In genomic region chr22:23674886-23675501, GRCh38 we compare ENCODE assay signal across 6 cellular contexts. TPM values are rescaled to one million over a fixed set of nuclear protein-coding genes. Genes with fewer than 3 reads are reported as not detected.
"Had no signal": no experiment of that assay in that cellular context is flagged by ENCODE, and none has a peak within 500 bp of the region (broad histone marks: within the 10 kb centered on the region; RNA-seq: fewer than 3 reads in every experiment).

No MANE protein-coding gene starts in this region.

RNA-seq across cellular contexts. Expression of gene RGL4, which starts 15.8 kb away (rescaled TPM):
- total RNA-seq: endothelial cell of umbilical vein, fibroblast of lung, fibroblast of villous mesenchyme, kidney epithelial cell, vagina had no signal
- polyA plus RNA-seq: endothelial cell of umbilical vein, fibroblast of lung had no signal

RNA-seq across cellular contexts. Expression of gene DRICH1, which starts 42.9 kb away (rescaled TPM):
- total RNA-seq: endothelial cell of umbilical vein, fibroblast of lung, kidney epithelial cell, vagina had no signal
- polyA plus RNA-seq: fibroblast of lung; naive thymus-derived CD4-positive, alpha-beta T cell had no signal
